Comparison of ENCODE assay signal across 8 cellular contexts in genomic region chr12:54280401-54281260, GRCh38. TPM values are rescaled to one million over a fixed set of nuclear protein-coding genes. Genes with fewer than 3 reads are reported as not detected.
A peak's percentile ranks its signal among the peaks of the same experiment; 100 is the strongest.
DNase-seq lines count a peak whose midpoint lies in the region; ATAC-seq, FAIRE-seq and TF ChIP-seq lines count a peak whose summit lies in the region.

HNRNPA1 (plus strand) TSS chr12:54280726; CDS start chr12:54280808, 82 bp downstream.

- H3K4ac ChIP-seq in mesenchymal stem cell (ENCODE audit: low read depth in 1 of 2, low read length in 2 of 2), result peak within 1 kb of the TSS; percentile 83 to 90

- H3K4me1 Mint-ChIP-seq in endodermal cell, result peaks cover 39% of the 10 kb centered on the region

- H3K9me3 ChIP-seq in endodermal cell (ENCODE audit: control insufficient read depth, low read length), result no peaks in the 10 kb centered on the region
- no peaks in the 10 kb centered on the region for H3K9me3 ChIP-seq in mesenchymal stem cell (ENCODE audit: control insufficient read depth, low read length)

- H3K4me2 ChIP-seq in mesenchymal stem cell (ENCODE audit: low read length, poor library complexity, severe bottlenecking), result peak within 1 kb of the TSS; percentile 75

- H3K9ac ChIP-seq in endodermal cell (ENCODE audit: extremely low read depth, low read length, poor library complexity, severe bottlenecking), result peak within 1 kb of the TSS; percentile 99
- H3K9ac ChIP-seq in mesenchymal stem cell (ENCODE audit: low read length), result peak within 1 kb of the TSS; percentile 95

- no peak within 1 kb of the TSS for H2AFZ ChIP-seq in mesenchymal stem cell (ENCODE audit: low read depth, low read length)

- no peak within 1 kb of the TSS for H3K27ac Mint-ChIP-seq in endodermal cell

- H4K91ac ChIP-seq in mesenchymal stem cell (ENCODE audit: low read length), result peak within 1 kb of the TSS; percentile 89

- WGBS in endodermal cell (ENCODE audit: insufficient coverage in 1 of 2, insufficient read length in 1 of 2), 2 experiments, result 0% methylated on average over 45 to 51 of the region's 51 CpGs
- WGBS in mesenchymal stem cell, result under 1% methylated on average over 46 of the region's 51 CpGs

- H3K27ac ChIP-seq in endodermal cell (ENCODE audit: low read depth, low read length) (peak within 1 kb of the TSS; percentile 92), mesenchymal stem cell (ENCODE audit: low read length, poor library complexity, severe bottlenecking) (peak within 1 kb of the TSS; percentile 93)

- no peak for TF ChIP-seq CTCF in endodermal cell (conservative IDR thresholded peaks at IDR 0.05)

- H3K79me1 ChIP-seq in mesenchymal stem cell (replicated peaks; ENCODE audit: low read length, poor library complexity, severe bottlenecking), result no peaks in the 10 kb centered on the region

- H4K8ac ChIP-seq in mesenchymal stem cell (ENCODE audit: low read length), result peak within 1 kb of the TSS; percentile 83

- ATAC-seq in GM21367 (IDR thresholded peaks at IDR 0.05; ENCODE audit: unreplicated experiment), result peak; percentile 83

- no peak within 1 kb of the TSS for H3K4me3 Mint-ChIP-seq in endodermal cell

- peak within 1 kb of the TSS; percentile 80 for H2BK5ac ChIP-seq in mesenchymal stem cell (ENCODE audit: low read depth, low read length, poor library complexity, severe bottlenecking)

- H3K36me3 ChIP-seq in endodermal cell (ENCODE audit: control insufficient read depth, insufficient read depth, low read length) (peaks cover 48% of the 10 kb centered on the region), mesenchymal stem cell (ENCODE audit: control insufficient read depth in 1 of 2, insufficient read depth in 2 of 2, low read depth in 1 of 2, low read length in 2 of 2) (peaks cover 5 to 44% of the 10 kb centered on the region in 2 experiments)

- peaks cover 5% of the 10 kb centered on the region for H3K4me1 ChIP-seq in endodermal cell (ENCODE audit: control insufficient read depth, insufficient read depth, low read length)
- peaks cover 5% of the 10 kb centered on the region for H3K4me1 ChIP-seq in mesenchymal stem cell (ENCODE audit: control insufficient read depth, insufficient read depth, low read depth, low read length)

- H2AK5ac ChIP-seq in mesenchymal stem cell (ENCODE audit: low read length, severe bottlenecking), result peak within 1 kb of the TSS; percentile 19

- H2BK120ac ChIP-seq in mesenchymal stem cell (ENCODE audit: low read depth, low read length), result peak within 1 kb of the TSS; percentile 57

- H3K14ac ChIP-seq in mesenchymal stem cell (ENCODE audit: low read length in 2 of 2), result peak within 1 kb of the TSS in 1 of 2 experiments; percentile 68

- H3K9me3 Mint-ChIP-seq in endodermal cell, result no peaks in the 10 kb centered on the region

- H3K36me3 Mint-ChIP-seq in endodermal cell (ENCODE audit: low read depth), result peaks cover 9% of the 10 kb centered on the region

- H2BK12ac ChIP-seq in mesenchymal stem cell (ENCODE audit: low read length in 2 of 2), result peak within 1 kb of the TSS in 1 of 2 experiments; percentile 38

- H3K18ac ChIP-seq in mesenchymal stem cell (ENCODE audit: low read depth in 1 of 2, low read length in 2 of 2), result peak within 1 kb of the TSS; percentile 75 to 97

- H3K23ac ChIP-seq in mesenchymal stem cell (ENCODE audit: low read length in 2 of 2), result no peak within 1 kb of the TSS

- peak; percentile 66 for FAIRE-seq in HTR-8/SVneo (lab: Jason Lieb, UNC)

- H3K27me3 ChIP-seq in endodermal cell (ENCODE audit: control insufficient read depth, insufficient read depth, low read length, poor library complexity, severe bottlenecking), result no peaks in the 10 kb centered on the region
- no peaks in the 10 kb centered on the region for H3K27me3 ChIP-seq in mesenchymal stem cell (ENCODE audit: control insufficient read depth in 1 of 2, insufficient read depth in 1 of 2, low read length in 2 of 2)

- H2BK15ac ChIP-seq in mesenchymal stem cell (ENCODE audit: low read depth, poor library complexity, severe bottlenecking), result peak within 1 kb of the TSS; percentile 66

- peak within 1 kb of the TSS; percentile 94 for H3K4me3 ChIP-seq in endodermal cell (ENCODE audit: low read length)
- peak within 1 kb of the TSS; percentile 75 to 88 for H3K4me3 ChIP-seq in mesenchymal stem cell (ENCODE audit: insufficient read depth in 1 of 2, low read depth in 1 of 2, low read length in 2 of 2)

- DNase-seq in COR-L47 (lab: John Stamatoyannopoulos, UW) (peak; percentile 99), HTR-8/SVneo (ENCODE audit: insufficient read length, low spot score) (peak; percentile 98), NOMO-1 treated with dmso at 0.1 percent for 144 hours (lab: John Stamatoyannopoulos, UW; ENCODE audit: unreplicated experiment) (peak; percentile 99), endodermal cell (peak; percentile 99), mesenchymal stem cell (peak; percentile 100)
- DNase-seq in activated CD8-positive, alpha-beta memory T cell treated with anti-CD3 and anti-CD28 coated beads for 48 hours (ENCODE audit: low read depth in 2 of 3, low spot score in 2 of 3), result peak; percentile 67 to 86 (median 85)
- DNase-seq in stimulated activated CD8-positive, alpha-beta memory T cell treated with anti-CD3 and anti-CD28 coated beads, Interleukin-12 subunit alpha, Interleukin-12 subunit beta, amount 100 ng/mL, for 4 hours (ENCODE audit: low read depth), result peak; percentile 82

- H3K27me3 Mint-ChIP-seq in endodermal cell (ENCODE audit: insufficient read depth), result no peaks in the 10 kb centered on the region

RNA-seq across cellular contexts. Expression of gene HNRNPA1, which starts in this region (rescaled TPM):
- total RNA-seq in endodermal cell, result 1,000 to 10,000 TPM; 2,414 to 2,488 TPM
- polyA plus RNA-seq in endodermal cell (2013, experiment 1 of 2), result 3,140 TPM
- 2,763 TPM for polyA plus RNA-seq in endodermal cell (2013, experiment 2 of 2)
- polyA plus RNA-seq in mesenchymal stem cell (2013, experiment 1 of 2), result 983 TPM
- polyA plus RNA-seq in mesenchymal stem cell (2013, experiment 2 of 2), result 943 TPM

Comparison
In these comparisons a context has a peak if more than half of its experiments do, and no peak if none do; other contexts are left out.
1. Peak in every context shown above with its lines: DNase-seq, ATAC-seq, H3K4me3 ChIP-seq and H3K27ac ChIP-seq.